Comparison of ENCODE assay signal across 16 cellular contexts in the genomic region with DNA sequence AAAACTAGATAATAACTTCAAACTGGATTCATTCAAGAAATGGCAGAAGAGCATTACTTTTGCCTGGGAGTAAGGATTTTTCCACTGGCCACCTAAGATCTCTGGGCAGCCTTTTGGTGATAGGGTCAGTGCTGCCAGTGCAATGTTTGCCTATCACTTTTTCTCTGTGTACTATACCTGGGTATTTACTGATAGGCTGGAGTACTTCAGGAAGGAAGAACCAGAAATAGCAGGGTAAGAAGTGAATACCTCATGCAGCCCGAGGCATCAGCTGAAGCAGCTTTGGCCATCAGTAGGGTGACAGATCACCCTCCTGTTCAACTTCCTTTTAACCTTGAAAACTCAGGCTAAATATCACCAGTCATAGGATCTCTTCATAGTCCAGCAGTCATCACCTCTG.
"Had no signal": no experiment of that assay in that cellular context is flagged by ENCODE, and none has a peak within 500 bp of the region (broad histone marks: within the 10 kb centered on the region; RNA-seq: fewer than 3 reads in every experiment).

No MANE protein-coding gene starts in this region.

- H3K4me3 ChIP-seq: hepatocyte, tibial nerve had no signal

- H3K9me3 ChIP-seq: tibial nerve had no signal

- H3K36me3 ChIP-seq: tibial nerve had no signal

- ATAC-seq: activated CD8-positive, alpha-beta memory T cell treated with anti-CD3 and anti-CD28 coated beads, Interleukin-2, amount 10 ng/mL, durations not matched to agents 7 days and 5 days; activated T-helper 17 cell treated with anti-CD3 and anti-CD28 coated beads, Interleukin-2, amount 50 U/mL, for 72 hours; foreskin keratinocyte; left cardiac atrium; stimulated activated naive CD8-positive, alpha-beta T cell treated with anti-CD3 and anti-CD28 coated beads, Interleukin-15, Interleukin-2, amounts not matched to agents 100 U/mL and 50 U/mL, for 24 hours had no signal

- H3K4me1 ChIP-seq: foreskin keratinocyte had no signal

- DNase-seq: activated CD4-positive, alpha-beta memory T cell treated with anti-CD3 and anti-CD28 coated beads, Interleukin-2, amount 10 ng/mL, durations not matched to agents 7 days and 5 days; activated CD4-positive, alpha-beta T cell treated with anti-CD3 and anti-CD28 coated beads for 48 hours; activated CD4-positive, CD25-positive, alpha-beta regulatory T cell; activated CD8-positive, alpha-beta memory T cell treated with anti-CD3 and anti-CD28 coated beads, Interleukin-2, amount 10 ng/mL, durations not matched to agents 7 days and 5 days; activated naive CD4-positive, alpha-beta T cell; activated naive CD8-positive, alpha-beta T cell treated with anti-CD3 and anti-CD28 coated beads for 36 hours; amniotic stem cell; caudate nucleus; foreskin keratinocyte; left cardiac atrium; mammary epithelial cell; stimulated activated naive CD8-positive, alpha-beta T cell treated with anti-CD3 and anti-CD28 coated beads, Interleukin-15, Interleukin-2, amounts not matched to agents 100 U/mL and 50 U/mL, for 24 hours; T-helper 9 cell had no signal
